ENCODE assay signal across 9 cellular contexts in the genomic region with DNA sequence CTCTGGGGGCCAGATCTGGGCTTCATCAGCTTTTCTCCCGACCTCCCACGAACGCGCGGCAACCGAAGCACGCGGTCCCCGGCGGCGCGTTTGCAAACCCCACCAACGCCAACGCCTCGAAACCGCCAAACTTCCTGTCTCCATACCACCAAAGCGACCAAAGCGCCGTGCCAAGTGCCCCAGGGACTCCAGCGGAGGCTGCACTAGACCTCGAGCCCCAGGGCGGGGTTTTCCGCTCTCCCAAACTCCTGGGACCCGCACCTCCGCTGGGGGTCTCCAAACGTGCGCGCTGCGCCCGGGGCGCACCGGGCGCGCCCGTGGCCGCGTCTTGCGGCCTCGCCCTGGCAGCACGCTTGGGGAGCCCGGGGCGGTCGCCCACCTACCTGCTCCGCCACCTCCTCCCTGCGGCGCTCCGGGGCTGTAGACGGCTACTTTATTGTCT.
DNase-seq lines count a peak whose midpoint lies in the region; ATAC-seq and TF ChIP-seq lines count a peak whose summit lies in the region.
"Had no signal": no experiment of that assay in that cellular context is flagged by ENCODE, and none has a peak within 500 bp of the region (broad histone marks: within the 10 kb centered on the region; RNA-seq: fewer than 3 reads in every experiment).

No MANE protein-coding gene starts in this region.

- H3K27me3 ChIP-seq in layer of hippocampus (ENCODE audit: control insufficient read depth, insufficient read depth, low read length) (no peaks in the 10 kb centered on the region), thyroid gland (no peaks in the 10 kb centered on the region)

- peaks cover 4% of the 10 kb centered on the region for H3K27me3 Mint-ChIP-seq in dendritic cell treated with granulocyte-macrophage colony-stimulating factor and Interleukin-4, amounts not matched to agents 40 ng/mL and 50 ng/mL, for 4 days

- TF ChIP-seq POLR2A in thyroid gland (IDR thresholded peaks at IDR 0.05): no peak

- peak overlapping the region; percentile 81 for H3K27ac ChIP-seq in layer of hippocampus (ENCODE audit: low read depth, low read length)
- H3K27ac ChIP-seq in thyroid gland: peak overlapping the region; percentile 70 to 88 (median 87)

- intact Hi-C loops in dendritic cell treated with granulocyte-macrophage colony-stimulating factor and Interleukin-4, amounts not matched to agents 40 ng/mL and 50 ng/mL, for 4 days (cut with micrococcal nuclease): loop anchor here (5.0 kb wide), 2 partner anchors 45 to 105 kb away; no protein-coding TSS in a partner anchor
- intact Hi-C loops in thyroid gland (cut with DNase I): no loop called here

- peaks cover 53% of the 10 kb centered on the region for H3K4me1 Mint-ChIP-seq in dendritic cell treated with granulocyte-macrophage colony-stimulating factor and Interleukin-4, amounts not matched to agents 40 ng/mL and 50 ng/mL, for 4 days (ENCODE audit: low read depth)

- H3K9me3 Mint-ChIP-seq in dendritic cell treated with granulocyte-macrophage colony-stimulating factor and Interleukin-4, amounts not matched to agents 40 ng/mL and 50 ng/mL, for 4 days: no peaks in the 10 kb centered on the region

- H3K4me1 ChIP-seq in thyroid gland: peaks cover 33% of the 10 kb centered on the region in 2 donors

- H3K27ac Mint-ChIP-seq in dendritic cell treated with granulocyte-macrophage colony-stimulating factor and Interleukin-4, amounts not matched to agents 40 ng/mL and 50 ng/mL, for 4 days: peak overlapping the region; percentile 95

- TF ChIP-seq CTCF in thyroid gland (IDR thresholded peaks at IDR 0.05): no peak

- peak overlapping the region; percentile 98 for H3K4me3 Mint-ChIP-seq in dendritic cell treated with granulocyte-macrophage colony-stimulating factor and Interleukin-4, amounts not matched to agents 40 ng/mL and 50 ng/mL, for 4 days

- no peaks in the 10 kb centered on the region for H3K9me3 ChIP-seq in thyroid gland

- no peak for ATAC-seq in GM21528 (IDR thresholded peaks at IDR 0.05; ENCODE audit: low FRiP score, unreplicated experiment)

- peak overlapping the region; percentile 64 to 81 (median 75) for H3K4me3 ChIP-seq in thyroid gland (replicated peaks in 1 of 3)

- H3K36me3 Mint-ChIP-seq in dendritic cell treated with granulocyte-macrophage colony-stimulating factor and Interleukin-4, amounts not matched to agents 40 ng/mL and 50 ng/mL, for 4 days (ENCODE audit: low read depth): peaks cover 27% of the 10 kb centered on the region

- 0 to 1% methylated on average over 14 to 16 of the region's 48 CpGs for WGBS in thyroid gland, 2 donors

- peak; percentile 18 for DNase-seq in NCI-H748 (lab: John Stamatoyannopoulos, UW; ENCODE audit: unreplicated experiment)
- no peak for DNase-seq in NCI-H748 treated with DMSO at 0.1 percent for 48 hours (lab: John Stamatoyannopoulos, UW)
- peak; percentile 52 to 59 for DNase-seq in thyroid gland
- no peak for DNase-seq in Ammon's horn (ENCODE audit: low spot score)
- DNase-seq in stimulated activated CD4-positive, alpha-beta T cell treated with anti-CD3 and anti-CD28 coated beads, Interleukin-12 subunit alpha, Interleukin-12 subunit beta, amount 100 ng/mL, for 4 hours: no peak
- DNase-seq: T-helper 9 cell had no signal

- H3K36me3 ChIP-seq in thyroid gland: no peaks in the 10 kb centered on the region

Comparison
In these comparisons a context has a peak if more than half of its experiments do, and no peak if none do; other contexts are left out.
1. DNase-seq: peak in NCI-H748 (single experiment) and thyroid gland (2 of 2); none in NCI-H748 treated with DMSO at 0.1 percent for 48 hours (single experiment), Ammon's horn (single experiment) and stimulated activated CD4-positive, alpha-beta T cell treated with anti-CD3 and anti-CD28 coated beads, Interleukin-12 subunit alpha, Interleukin-12 subunit beta, amount 100 ng/mL, for 4 hours (single experiment).